ENCODE assay signal across 8 cellular contexts in genomic region chr17:35731932-35732805, GRCh38. TPM values are rescaled to one million over a fixed set of nuclear protein-coding genes. Genes with fewer than 3 reads are reported as not detected.
DNase-seq lines count a peak whose midpoint lies in the region; ATAC-seq and TF ChIP-seq lines count a peak whose summit lies in the region.

No MANE protein-coding gene starts in this region.

- H4K20me1 ChIP-seq in IMR-90 (ENCODE audit: insufficient read depth, low read length), result 0 out of 2 replicates have a peak, but pooled peaks cover 3% of the 10 kb centered on the region

- H3K4me1 ChIP-seq in A673 (ENCODE audit: insufficient read depth, low read length, poor library complexity, severe bottlenecking) (peaks cover 3% of the 10 kb centered on the region), IMR-90 (ENCODE audit: control insufficient read depth, insufficient read depth, low read length) (peaks cover 4% of the 10 kb centered on the region), endodermal cell (ENCODE audit: control insufficient read depth, insufficient read depth, low read length) (peaks cover 26% of the 10 kb centered on the region)
- H3K4me1 ChIP-seq in naive thymus-derived CD4-positive, alpha-beta T cell (ENCODE audit: control insufficient read depth in 2 of 2, insufficient read depth in 2 of 2, low read length in 2 of 2), result peaks cover 8 to 13% of the 10 kb centered on the region in 2 donors
- peaks cover 9% of the 10 kb centered on the region for H3K4me1 ChIP-seq in effector memory CD4-positive, alpha-beta T cell (ENCODE audit: control insufficient read depth, insufficient read depth, low read length, poor library complexity, severe bottlenecking)

- TF ChIP-seq RAD21 in IMR-90 (IDR thresholded peaks at IDR 0.05; ENCODE audit: low read length), result no peak

- H3K27me3 ChIP-seq in A673 (replicated peaks; ENCODE audit: insufficient read depth, low read depth, low read length, poor library complexity) (no peaks in the 10 kb centered on the region), IMR-90 (ENCODE audit: control insufficient read depth, insufficient read depth, low read length) (no peaks in the 10 kb centered on the region), endodermal cell (ENCODE audit: control insufficient read depth, insufficient read depth, low read length, poor library complexity, severe bottlenecking) (no peaks in the 10 kb centered on the region)
- no peaks in the 10 kb centered on the region for H3K27me3 ChIP-seq in naive thymus-derived CD4-positive, alpha-beta T cell (ENCODE audit: control insufficient read depth in 2 of 2, insufficient read depth in 2 of 2, low read length in 2 of 2)
- H3K27me3 ChIP-seq in effector memory CD4-positive, alpha-beta T cell (replicated peaks; ENCODE audit: control insufficient read depth, insufficient read depth, low read length, poor library complexity, severe bottlenecking), result no peaks in the 10 kb centered on the region

- H3K36me3 Mint-ChIP-seq in endodermal cell (ENCODE audit: low read depth), result peaks cover 1% of the 10 kb centered on the region
- peaks cover 0 to 7% (median 0%) of the 10 kb centered on the region in 5 donors for H3K36me3 Mint-ChIP-seq in naive thymus-derived CD4-positive, alpha-beta T cell

- no peak overlapping the region for H3K56ac ChIP-seq in IMR-90 (ENCODE audit: extremely low read depth, insufficient read depth, low read length)

- no TSS peak for BruUV-seq in A673 (replicated peaks; lab: Mats Ljungman, UMichigan)
- no TSS peak for BruUV-seq in IMR-90 (replicated peaks; lab: Mats Ljungman, UMichigan)

- H3K4me3 ChIP-seq in A673 (ENCODE audit: low read depth, low read length, poor library complexity, severe bottlenecking) (peak overlapping the region; percentile 51), IMR-90 (ENCODE audit: insufficient read depth, low read depth, low read length) (peak overlapping the region; percentile 58), endodermal cell (ENCODE audit: low read length) (peak overlapping the region; percentile 88)
- H3K4me3 ChIP-seq in naive thymus-derived CD4-positive, alpha-beta T cell (ENCODE audit: low read length), result no peak overlapping the region
- no peak overlapping the region for H3K4me3 ChIP-seq in effector memory CD4-positive, alpha-beta T cell (ENCODE audit: insufficient read depth, low read depth, low read length, poor library complexity, severe bottlenecking)

- no peak overlapping the region; the same call in 1 of the 2 replicates for H3K14ac ChIP-seq in IMR-90 (replicated peaks; ENCODE audit: low read depth, low read length)

- dilution Hi-C loops in IMR-90 (cut with HindIII; ENCODE audit: low sequenced_read_pairs, unreplicated experiment), result no loop called here

- H3K9ac ChIP-seq in IMR-90 (ENCODE audit: low read depth, low read length) (peak overlapping the region; percentile 69), endodermal cell (ENCODE audit: extremely low read depth, low read length, poor library complexity, severe bottlenecking) (peak overlapping the region; percentile 40)

- H3K79me1 ChIP-seq in IMR-90 (ENCODE audit: low read depth in 1 of 2, low read length in 2 of 2), result peaks cover 0 to 10% of the 10 kb centered on the region in 2 experiments; a peak in 2 of 4 replicates

- H3K23ac ChIP-seq in IMR-90 (ENCODE audit: low read depth, low read length), result no peak overlapping the region

- peak overlapping the region; percentile 35 for H2AK9ac ChIP-seq in IMR-90 (replicated peaks; ENCODE audit: low read depth, low read length, poor library complexity)

- no peak overlapping the region for H3K27ac ChIP-seq in A673 (ENCODE audit: low read depth, low read length, poor library complexity, severe bottlenecking)
- H3K27ac ChIP-seq in IMR-90 (ENCODE audit: insufficient read depth, low read length), result no peak overlapping the region
- H3K27ac ChIP-seq in endodermal cell (ENCODE audit: low read depth, low read length), result no peak overlapping the region
- no peak overlapping the region for H3K27ac ChIP-seq in naive thymus-derived CD4-positive, alpha-beta T cell (ENCODE audit: low read depth, low read length)
- H3K27ac ChIP-seq in effector memory CD4-positive, alpha-beta T cell (ENCODE audit: insufficient read depth, low read length, poor library complexity, severe bottlenecking), result no peak overlapping the region

- CTCF ChIA-PET in A673 (lab: Charles Lee) (no interaction called here), IMR-90 (lab: Yijun Ruan, JAX) (interaction anchor here (0.6 kb wide), 2 partner anchors 42 to 119 kb away, joined by 3 read pairs; no protein-coding TSS in a partner anchor)
- CTCF ChIA-PET in naive thymus-derived CD4-positive, alpha-beta T cell (lab: Charles Lee), result interaction anchor here (1.7 kb wide), 1 partner anchor 15 kb away, joined by 5 read pairs; no protein-coding TSS in a partner anchor

- peak overlapping the region; percentile 73 for H2AFZ ChIP-seq in IMR-90 (replicated peaks; ENCODE audit: low read length, poor library complexity)

- H4K5ac ChIP-seq in IMR-90 (ENCODE audit: low read depth, low read length), result no peak overlapping the region

- no peaks in the 10 kb centered on the region for H3K36me3 ChIP-seq in A673 (ENCODE audit: insufficient read depth, low read length, poor library complexity, severe bottlenecking)
- no peaks in the 10 kb centered on the region for H3K36me3 ChIP-seq in IMR-90 (ENCODE audit: control insufficient read depth, insufficient read depth, low read length)
- peaks cover 11% of the 10 kb centered on the region for H3K36me3 ChIP-seq in endodermal cell (ENCODE audit: control insufficient read depth, insufficient read depth, low read length)
- H3K36me3 ChIP-seq in naive thymus-derived CD4-positive, alpha-beta T cell (ENCODE audit: control insufficient read depth in 2 of 3, insufficient read depth in 3 of 3, low read length in 3 of 3), result peaks cover 0 to 3% (median 0%) of the 10 kb centered on the region in 3 experiments
- no peaks in the 10 kb centered on the region for H3K36me3 ChIP-seq in effector memory CD4-positive, alpha-beta T cell (ENCODE audit: control insufficient read depth, insufficient read depth, low read length)

- no peak overlapping the region for H3K18ac ChIP-seq in IMR-90 (ENCODE audit: low read depth, low read length)

- TF ChIP-seq CTCF in A673 (conservative IDR thresholded peaks at IDR 0.05; ENCODE audit: low read depth, low read length) (no peak), IMR-90 (conservative IDR thresholded peaks at IDR 0.05; ENCODE audit: low read depth, low read length) (no peak), endodermal cell (conservative IDR thresholded peaks at IDR 0.05) (no peak)

- intact Hi-C loops in A673 (cut with micrococcal nuclease; ENCODE audit: unreplicated experiment) (no loop called here), IMR-90 (cut with micrococcal nuclease) (no loop called here)
- intact Hi-C loops in naive thymus-derived CD4-positive, alpha-beta T cell (cut with micrococcal nuclease), result no loop called here

- no peak overlapping the region for H2BK15ac ChIP-seq in IMR-90 (ENCODE audit: low read depth, low read length)

- H3K4me2 ChIP-seq in IMR-90 (ENCODE audit: low read depth, low read length), result peak overlapping the region; percentile 90

- in situ Hi-C loops in IMR-90 (cut with MboI; ENCODE audit: low sequenced_read_pairs), result loop anchor here (25.0 kb wide), 1 partner anchor 370 kb away; the partner anchor contains the start of gene SLFN11

- ATAC-seq in IMR-90 (ENCODE audit: low read depth) (peak; percentile 52), HG02852 (IDR thresholded peaks at IDR 0.05; ENCODE audit: unreplicated experiment) (no peak)
- no peak for ATAC-seq in naive thymus-derived CD4-positive, alpha-beta T cell

- no peak overlapping the region for H2BK5ac ChIP-seq in IMR-90 (ENCODE audit: low read depth, low read length, poor library complexity, severe bottlenecking)

- no peak overlapping the region for H3K4ac ChIP-seq in IMR-90 (ENCODE audit: low read depth, low read length)

- no peak overlapping the region for H4K91ac ChIP-seq in IMR-90 (ENCODE audit: insufficient read depth, low read depth, low read length)

- 10% methylated on average over 11 of the region's 45 CpGs; no CpG with 5 or more reads in 1 of the 2 experiments for WGBS in IMR-90 (ENCODE audit: extremely low coverage in 2 of 2, insufficient read length in 1 of 2), 2 experiments
- 2 to 10% methylated on average over 15 to 27 of the region's 45 CpGs for WGBS in endodermal cell (ENCODE audit: insufficient coverage in 1 of 2, insufficient read length in 1 of 2), 2 experiments

- peaks cover 22% of the 10 kb centered on the region for H3K27me3 Mint-ChIP-seq in endodermal cell (ENCODE audit: insufficient read depth)
- peaks cover 0 to 24% (median 5%) of the 10 kb centered on the region in 5 donors for H3K27me3 Mint-ChIP-seq in naive thymus-derived CD4-positive, alpha-beta T cell

- H3K4me3 Mint-ChIP-seq in endodermal cell, result peak overlapping the region; percentile 80
- H3K4me3 Mint-ChIP-seq in naive thymus-derived CD4-positive, alpha-beta T cell, result peak overlapping the region; percentile 39 to 90 (median 78)

- H2AK5ac ChIP-seq in IMR-90 (ENCODE audit: low read depth, low read length), result 0 out of 2 replicates have a peak overlapping the region, but pooled peaks have one; percentile 2

- POLR2A ChIA-PET in A673 (lab: Charles Lee; ENCODE audit: low non-redundant PET) (no interaction called here), IMR-90 (lab: Charles Lee; ENCODE audit: unreplicated experiment) (no interaction called here)
- POLR2A ChIA-PET in naive thymus-derived CD4-positive, alpha-beta T cell (lab: Charles Lee), result interaction anchor here (1.3 kb wide), 1 partner anchor 8 kb away, joined by 4 read pairs; no protein-coding TSS in a partner anchor

- no peak overlapping the region for H3K27ac Mint-ChIP-seq in endodermal cell
- peak overlapping the region in 3 of 9 donors; percentile 37 to 66 (median 51) for H3K27ac Mint-ChIP-seq in naive thymus-derived CD4-positive, alpha-beta T cell

- DNase-seq in A673 (ENCODE audit: low spot score), result no peak
- DNase-seq in IMR-90, result no peak
- peak; percentile 85 for DNase-seq in endodermal cell
- DNase-seq in naive thymus-derived CD4-positive, alpha-beta T cell, result no peak
- no peak for DNase-seq in effector memory CD4-positive, alpha-beta T cell
- DNase-seq in NK-92 (lab: John Stamatoyannopoulos, UW; ENCODE audit: unreplicated experiment), result no peak
- DNase-seq in dermis blood vessel endothelial cell, result no peak

- H3K9me3 ChIP-seq in A673 (ENCODE audit: low read depth, low read length, poor library complexity, severe bottlenecking) (no peaks in the 10 kb centered on the region), IMR-90 (ENCODE audit: control insufficient read depth, insufficient read depth, low read length) (no peaks in the 10 kb centered on the region), endodermal cell (ENCODE audit: control insufficient read depth, low read length) (no peaks in the 10 kb centered on the region)
- no peaks in the 10 kb centered on the region for H3K9me3 ChIP-seq in naive thymus-derived CD4-positive, alpha-beta T cell (ENCODE audit: control insufficient read depth in 2 of 3, low read length in 3 of 3)
- no peaks in the 10 kb centered on the region for H3K9me3 ChIP-seq in effector memory CD4-positive, alpha-beta T cell (ENCODE audit: control insufficient read depth, low read length)

- H4K8ac ChIP-seq in IMR-90 (ENCODE audit: low read depth in 2 of 2, low read length in 2 of 2), result no peak overlapping the region

- no peak for TF ChIP-seq POLR2A in IMR-90 (IDR thresholded peaks at IDR 0.05; ENCODE audit: low read depth, low read length)

- no peak overlapping the region for H2BK120ac ChIP-seq in IMR-90 (ENCODE audit: low read depth, low read length)

- H3K9me3 Mint-ChIP-seq in endodermal cell, result no peaks in the 10 kb centered on the region
- peaks cover 0 to 2% (median 0%) of the 10 kb centered on the region in 11 donors for H3K9me3 Mint-ChIP-seq in naive thymus-derived CD4-positive, alpha-beta T cell

- no peak overlapping the region for H2BK20ac ChIP-seq in IMR-90 (ENCODE audit: low read depth, low read length)

- peaks cover 38% of the 10 kb centered on the region for H3K4me1 Mint-ChIP-seq in endodermal cell
- H3K4me1 Mint-ChIP-seq in naive thymus-derived CD4-positive, alpha-beta T cell, result peaks cover 11 to 31% (median 21%) of the 10 kb centered on the region in 7 donors

- peaks cover 4% of the 10 kb centered on the region; the same call in 1 of the 2 replicates for H3K9me1 ChIP-seq in IMR-90 (ENCODE audit: insufficient read depth, low read length)

RNA-seq across cellular contexts. Expression of gene RASL10B, which starts 0.7 kb away (rescaled TPM):
- total RNA-seq in A673 (2021), result 15.9 TPM in 2 replicates
- 3.6 and 4.7 TPM in 2 replicates for total RNA-seq in IMR-90 (2012; rRNA removed)
- polyA plus RNA-seq in IMR-90 (2012; rRNA removed), result 4.1 and 4.4 TPM in 2 replicates
- 5.7 and 7.2 TPM in 2 replicates for polyA plus RNA-seq in IMR-90 (2012; cell fraction: cytosol; rRNA removed)
- polyA plus RNA-seq in IMR-90 (2012; cell fraction: nucleus; rRNA removed; ENCODE audit: low replicate concordance), result 5.1 and 10.2 TPM in 2 replicates
- 10 to 100 TPM; 28.6 to 31.9 TPM for total RNA-seq in endodermal cell
- polyA plus RNA-seq in endodermal cell (2013, experiment 1 of 2), result 15.8 TPM
- polyA plus RNA-seq in endodermal cell (2013, experiment 2 of 2), result 16.5 TPM
- under 1 TPM; 0.34 to 0.76 (median 0.60) TPM for total RNA-seq in naive thymus-derived CD4-positive, alpha-beta T cell
- polyA plus RNA-seq in naive thymus-derived CD4-positive, alpha-beta T cell, result under 1 TPM; 0.14 to 0.37 TPM
- under 0.01 and 0.09 TPM in 2 replicates for total RNA-seq in dermis blood vessel endothelial cell

RNA-seq across cellular contexts. Expression of gene GAS2L2, which starts 20.9 kb away (rescaled TPM):
- total RNA-seq in A673 (2021) (not detected in 2 replicates), IMR-90 (2012; rRNA removed) (not detected in 2 replicates), endodermal cell (under 1 TPM in 1 of 2 donors, not detected in 1; 0.09 TPM), dermis blood vessel endothelial cell (0.05 and 0.17 TPM in 2 replicates)
- polyA plus RNA-seq in IMR-90 (2012; rRNA removed), result 0.02 and 0.03 TPM in 2 replicates
- polyA plus RNA-seq in IMR-90 (2012; cell fraction: cytosol; rRNA removed), result 0.04 TPM in 1 of 2 replicates, not detected in the other
- polyA plus RNA-seq in IMR-90 (2012; cell fraction: nucleus; rRNA removed; ENCODE audit: low replicate concordance), result 0.10 and 0.13 TPM in 2 replicates
- 0.11 TPM for polyA plus RNA-seq in endodermal cell (2013, experiment 1 of 2)
- 0.12 TPM for polyA plus RNA-seq in endodermal cell (2013, experiment 2 of 2)
- under 1 TPM in 4 of 5 experiments, not detected in 1; 0.16 to 0.49 (median 0.24) TPM for total RNA-seq in naive thymus-derived CD4-positive, alpha-beta T cell
- polyA plus RNA-seq in naive thymus-derived CD4-positive, alpha-beta T cell, result not detected

RNA-seq across cellular contexts. Expression of gene C17orf50, which starts 28.5 kb away (rescaled TPM):
- total RNA-seq in A673 (2021) (not detected in 2 replicates), IMR-90 (2012; rRNA removed) (not detected in 2 replicates), endodermal cell (not detected), dermis blood vessel endothelial cell (not detected in 2 replicates)
- not detected in 2 replicates for polyA plus RNA-seq in IMR-90 (2012; rRNA removed)
- polyA plus RNA-seq in IMR-90 (2012; cell fraction: cytosol; rRNA removed), result not detected in 2 replicates
- not detected in 2 replicates for polyA plus RNA-seq in IMR-90 (2012; cell fraction: nucleus; rRNA removed; ENCODE audit: low replicate concordance)
- not detected for polyA plus RNA-seq in endodermal cell (2013, experiment 1 of 2)
- not detected for polyA plus RNA-seq in endodermal cell (2013, experiment 2 of 2)
- not detected for total RNA-seq in naive thymus-derived CD4-positive, alpha-beta T cell
- under 1 TPM in 1 of 2 donors, not detected in 1; 0.27 TPM for polyA plus RNA-seq in naive thymus-derived CD4-positive, alpha-beta T cell

Comparison
In these comparisons a context has a peak if more than half of its experiments do, and no peak if none do; other contexts are left out.
1. H3K4me3 ChIP-seq: peak in A673 (single experiment), IMR-90 (single experiment) and endodermal cell (single experiment); none in naive thymus-derived CD4-positive, alpha-beta T cell (single experiment) and effector memory CD4-positive, alpha-beta T cell (single experiment).